Comparison of ENCODE assay signal across 21 cellular contexts in genomic region chr1:223838125-223838854, GRCh38. TPM values are rescaled to one million over a fixed set of nuclear protein-coding genes. Genes with fewer than 3 reads are reported as not detected.
DNase-seq lines count a peak whose midpoint lies in the region; ATAC-seq, FAIRE-seq and TF ChIP-seq lines count a peak whose summit lies in the region.
"Had no signal": no experiment of that assay in that cellular context is flagged by ENCODE, and none has a peak within 500 bp of the region (broad histone marks: within the 10 kb centered on the region; RNA-seq: fewer than 3 reads in every experiment).

No MANE protein-coding gene starts in this region.

- H3K27me3 ChIP-seq in GM23338 (ENCODE audit: insufficient read depth) = no peaks in the 10 kb centered on the region
- H3K27me3 ChIP-seq in K562 (ENCODE audit: control insufficient read depth in 2 of 2, insufficient read depth in 2 of 2, low read length in 2 of 2) = no peaks in the 10 kb centered on the region
- H3K27me3 ChIP-seq in prostate gland (replicated peaks; ENCODE audit: insufficient read depth) = no peaks in the 10 kb centered on the region
- H3K27me3 ChIP-seq: upper lobe of left lung had no signal

- TF ChIP-seq RAD21 in K562 (CRISPR knock-in tag; conservative IDR thresholded peaks at IDR 0.05 in 1 of 2, IDR thresholded peaks at IDR 0.05 in 1 of 2) = no peak

- H3K9me2 ChIP-seq in GM23338 (ENCODE audit: insufficient read depth) = no peaks in the 10 kb centered on the region

- TF ChIP-seq EP300 in K562 (IDR thresholded peaks at IDR 0.05; ENCODE audit: low read length) = no peak

- H3K27ac Mint-ChIP-seq in GM23338 (no peak overlapping the region), osteocyte (ENCODE audit: unreplicated experiment) (peak overlapping the region; percentile 70)
- H3K27ac Mint-ChIP-seq: stimulated activated naive CD8-positive, alpha-beta T cell treated with anti-CD3 and anti-CD28 coated beads, Interleukin-15, Interleukin-2, amounts not matched to agents 100 ng/mL and 50 ng/mL, for 24 hours had no signal

- in situ Hi-C loops in K562 (cut with MboI) = no loop called here

- no peaks in the 10 kb centered on the region for H3K9me1 ChIP-seq in K562 (ENCODE audit: control insufficient read depth, insufficient read depth, low read length)

- H3K9me3 ChIP-seq in K562 (replicated peaks; ENCODE audit: control insufficient read depth, insufficient read depth, low read depth, low read length) = no peaks in the 10 kb centered on the region
- H3K9me3 ChIP-seq in prostate gland = no peaks in the 10 kb centered on the region
- H3K9me3 ChIP-seq: upper lobe of left lung had no signal

- TF ChIP-seq CTCF in GM23338 (conservative IDR thresholded peaks at IDR 0.05; ENCODE audit: low read depth in 2 of 2) (no peak), K562 (IDR thresholded peaks at IDR 0.05 in 2 of 3, conservative IDR thresholded peaks at IDR 0.05 in 1 of 3; ENCODE audit: insufficient read depth in 2 of 3, low read depth in 1 of 3, low read length in 3 of 3) (no peak), osteocyte (IDR thresholded peaks at IDR 0.05) (no peak), prostate gland (IDR thresholded peaks at IDR 0.05) (no peak)

- H3F3A ChIP-seq in GM23338 (replicated peaks; ENCODE audit: low read depth) = no peaks in the 10 kb centered on the region

- no TSS peak for BruUV-seq in K562 (replicated peaks; lab: Mats Ljungman, UMichigan)

- 41% methylated on average over 5 of the region's 5 CpGs for WGBS in K562 (ENCODE audit: insufficient coverage, low coverage, missing lambda C conversion rate)
- WGBS in prostate gland = 72% methylated on average over 5 of the region's 5 CpGs

- no peaks in the 10 kb centered on the region for H3K27me3 Mint-ChIP-seq in activated T-cell treated with anti-CD3 and anti-CD28 coated beads, Interleukin-2, amount 50 U/mL, for 4 hours (ENCODE audit: low read depth)
- H3K27me3 Mint-ChIP-seq in GM23338 (ENCODE audit: insufficient read depth, low read depth, poor library complexity) = no peaks in the 10 kb centered on the region
- no peaks in the 10 kb centered on the region for H3K27me3 Mint-ChIP-seq in osteocyte (ENCODE audit: unreplicated experiment)
- H3K27me3 Mint-ChIP-seq: stimulated activated naive CD8-positive, alpha-beta T cell treated with anti-CD3 and anti-CD28 coated beads, Interleukin-15, Interleukin-2, amounts not matched to agents 100 ng/mL and 50 ng/mL, for 24 hours had no signal

- peaks cover 100% of the 10 kb centered on the region for H3K79me2 ChIP-seq in GM23338 (replicated peaks; ENCODE audit: insufficient read depth)
- peaks cover 100% of the 10 kb centered on the region for H3K79me2 ChIP-seq in K562 (ENCODE audit: control insufficient read depth, insufficient read depth, low read length)

- H2AFZ ChIP-seq in GM23338 (no peak overlapping the region), K562 (ENCODE audit: low read depth, low read length) (no peak overlapping the region)

- H3K27ac ChIP-seq in GM23338 (ENCODE audit: low read depth) = no peak overlapping the region
- no peak overlapping the region for H3K27ac ChIP-seq in K562 (ENCODE audit: extremely low read depth, low read depth, low read length)
- no peak overlapping the region for H3K27ac ChIP-seq in prostate gland
- H3K27ac ChIP-seq: WERI-Rb-1 had no signal

- no peak for DNase-seq in activated T-cell treated with anti-CD3 and anti-CD28 coated beads, Interleukin-2, amount 50 U/mL, for 4 hours
- DNase-seq in activated T-cell treated with anti-CD3 and anti-CD28 coated beads for 4 hours (no peak), GM23338 (ENCODE audit: low spot score) (no peak), K562 (ENCODE audit: extremely low read depth in 1 of 4, low spot score in 3 of 4) (no peak), osteocyte (ENCODE audit: extremely low spot score, unreplicated experiment) (no peak), prostate gland (ENCODE audit: low spot score) (no peak), nucleus accumbens (lab: John Stamatoyannopoulos, UW) (no peak)
- DNase-seq: activated effector memory CD4-positive, alpha-beta T cell treated with Interleukin-2 at 50 U/mL for 16 hours; anterior cingulate cortex; EL; KBM-7; NCI-H1092 treated with DMSO at 0.1 percent for 48 hours; NCI-H524 treated with DMSO at 0.1 percent for 48 hours; T-helper 1 cell had no signal

- ATAC-seq in activated T-cell treated with anti-CD3 and anti-CD28 coated beads, Interleukin-2, amount 50 U/mL, for 4 hours = no peak
- ATAC-seq in GM23338 (no peak), K562 (peak; percentile 31), HG02623 (IDR thresholded peaks at IDR 0.05; ENCODE audit: unreplicated experiment) (no peak)
- ATAC-seq: Right ventricle myocardium inferior had no signal

- H3K9me3 Mint-ChIP-seq in activated T-cell treated with anti-CD3 and anti-CD28 coated beads, Interleukin-2, amount 50 U/mL, for 4 hours = no peaks in the 10 kb centered on the region
- H3K9me3 Mint-ChIP-seq in GM23338 = no peaks in the 10 kb centered on the region
- no peaks in the 10 kb centered on the region for H3K9me3 Mint-ChIP-seq in osteocyte (ENCODE audit: unreplicated experiment)
- H3K9me3 Mint-ChIP-seq: stimulated activated naive CD8-positive, alpha-beta T cell treated with anti-CD3 and anti-CD28 coated beads, Interleukin-15, Interleukin-2, amounts not matched to agents 100 ng/mL and 50 ng/mL, for 24 hours had no signal

- H3K36me3 Mint-ChIP-seq in activated T-cell treated with anti-CD3 and anti-CD28 coated beads, Interleukin-2, amount 50 U/mL, for 4 hours (ENCODE audit: insufficient read depth) = no peaks in the 10 kb centered on the region
- H3K36me3 Mint-ChIP-seq in GM23338 (ENCODE audit: low read depth) (no peaks in the 10 kb centered on the region; the same call in 2 of the 3 replicates), osteocyte (ENCODE audit: unreplicated experiment) (no peaks in the 10 kb centered on the region)

- H3K4me2 ChIP-seq in GM23338 (peak overlapping the region; percentile 31; the same call in 1 of the 2 replicates), K562 (ENCODE audit: insufficient read depth, low read length) (no peak overlapping the region; the same call in 1 of the 2 replicates)

- H3K4me1 Mint-ChIP-seq in activated T-cell treated with anti-CD3 and anti-CD28 coated beads, Interleukin-2, amount 50 U/mL, for 4 hours (ENCODE audit: low read depth) = peaks cover 38% of the 10 kb centered on the region
- H3K4me1 Mint-ChIP-seq in GM23338 = peaks cover 31% of the 10 kb centered on the region
- H3K4me1 Mint-ChIP-seq in osteocyte (ENCODE audit: unreplicated experiment) = peaks cover 46% of the 10 kb centered on the region

- H4K20me1 ChIP-seq in GM23338 (replicated peaks; ENCODE audit: insufficient read depth) = peaks cover 43% of the 10 kb centered on the region
- H4K20me1 ChIP-seq in K562 (replicated peaks; ENCODE audit: control insufficient read depth, insufficient read depth, low read length) = peaks cover 52% of the 10 kb centered on the region

- POLR2A ChIA-PET in K562 (lab: Yijun Ruan, JAX) = interaction anchor here (0.6 to 4.2 kb wide), 5 partner anchors 8 to 546 kb away, joined by 4 to 22 read pairs (median 6); partner anchors contain the start of gene TP53BP2

- intact Hi-C loops in K562 (cut with micrococcal nuclease) (no loop called here), prostate gland (cut with DNase I) (loop anchor here (5.0 kb wide), 1 partner anchor 121 kb away; no protein-coding TSS in a partner anchor)

- H3K9ac ChIP-seq in K562 (ENCODE audit: insufficient read depth in 1 of 2, low read depth in 2 of 2, low read length in 2 of 2) = no peak overlapping the region

- H3K4me3 ChIP-seq in GM23338 = no peak overlapping the region
- no peak overlapping the region for H3K4me3 ChIP-seq in K562
- H3K4me3 ChIP-seq in prostate gland = no peak overlapping the region
- H3K4me3 ChIP-seq: upper lobe of left lung had no signal

- CTCF ChIA-PET in K562 (lab: Yijun Ruan, JAX; ENCODE audit: low intra/inter-chr PET ratio) = no interaction called here

- FAIRE-seq in K562 (lab: Jason Lieb, UNC) = no peak
- FAIRE-seq: endometrium, islet of Langerhans had no signal

- TF ChIP-seq POLR2A in K562 (conservative IDR thresholded peaks at IDR 0.05) = no peak
- TF ChIP-seq POLR2A in prostate gland (IDR thresholded peaks at IDR 0.05) = no peak

- peak overlapping the region; percentile 6 for H3K4me3 Mint-ChIP-seq in activated T-cell treated with anti-CD3 and anti-CD28 coated beads, Interleukin-2, amount 50 U/mL, for 4 hours
- no peak overlapping the region; the same call in 2 of the 3 replicates for H3K4me3 Mint-ChIP-seq in GM23338
- no peak overlapping the region for H3K4me3 Mint-ChIP-seq in osteocyte (ENCODE audit: unreplicated experiment)
- H3K4me3 Mint-ChIP-seq: stimulated activated naive CD8-positive, alpha-beta T cell treated with anti-CD3 and anti-CD28 coated beads, Interleukin-15, Interleukin-2, amounts not matched to agents 100 ng/mL and 50 ng/mL, for 24 hours had no signal

- H3K36me3 ChIP-seq in GM23338 (ENCODE audit: insufficient read depth) = no peaks in the 10 kb centered on the region
- H3K36me3 ChIP-seq in K562 (ENCODE audit: control insufficient read depth, insufficient read depth, low read length) = peaks cover 12% of the 10 kb centered on the region; the same call in 1 of the 3 replicates
- H3K36me3 ChIP-seq in prostate gland = no peaks in the 10 kb centered on the region
- H3K36me3 ChIP-seq: upper lobe of left lung, WERI-Rb-1 had no signal

- H3K4me1 ChIP-seq in GM23338 (ENCODE audit: insufficient read depth) (peaks cover 49% of the 10 kb centered on the region), K562 (replicated peaks in 1 of 2; ENCODE audit: control insufficient read depth in 2 of 2, insufficient read depth in 2 of 2, low read length in 2 of 2) (peaks cover 11 to 67% of the 10 kb centered on the region in 2 experiments), prostate gland (replicated peaks) (no peaks in the 10 kb centered on the region)

RNA-seq across cellular contexts. Expression of gene TP53BP2, which starts 7.5 kb away (rescaled TPM):
- 10 to 100 TPM; 60.9 to 89.1 (median 79.1) TPM for total RNA-seq in activated T-cell treated with anti-CD3 and anti-CD28 coated beads, Interleukin-2, amount 50 U/mL, for 4 hours
- 32.9 and 33.9 TPM in 2 replicates for total RNA-seq in GM23338 (2014; rRNA removed; shearing (Covaris generic))
- polyA plus RNA-seq in GM23338 (2016; fragmentation: Nextera tagmentation; extraction: Ambion mirVana) (7.8 and 10.1 TPM in 2 replicates), K562 (2011; rRNA removed) (30.0 and 37.5 TPM in 2 replicates), K562 (2014; fragmentation: Illumina TruSeq; extraction: Trizol) (47.5 and 55.6 TPM in 2 replicates), K562 (2014; fragmentation: Nextera tagmentation; extraction: Ambion mirVana) (10 to 100 TPM; 17.0 to 20.7 TPM), K562 (2014; rRNA removed) (39.2 and 39.6 TPM in 2 replicates)
- 148 and 229 TPM in 2 replicates for total RNA-seq in K562 (2011; cell fraction: chromatin; rRNA removed; ENCODE audit: low replicate concordance)
- 41.5 and 70.5 TPM in 2 replicates for total RNA-seq in K562 (2011; cell fraction: nucleolus; rRNA removed)
- total RNA-seq in K562 (2011; cell fraction: nucleoplasm; rRNA removed) = 85.0 and 85.5 TPM in 2 replicates
- total RNA-seq in K562 (2014; rRNA removed) (40.1 and 43.1 TPM in 2 replicates), K562 (2014; rRNA removed; fragmentation: Illumina TruSeq; extraction: Trizol) (50.4 and 50.6 TPM in 2 replicates), K562 (2015; rRNA removed; fragmentation: Illumina TruSeq; extraction: Trizol) (51.9 and 55.1 TPM in 2 replicates), K562 (2021) (54.3 and 69.6 TPM in 2 replicates), osteocyte (58.7 and 63.6 TPM in 2 replicates), prostate gland (100 to 1,000 TPM in 1 of 2 donors, 10 to 100 TPM in 1; 28.0 to 103 TPM)
- 18.2 and 23.5 TPM in 2 replicates for polyA plus RNA-seq in K562 (2011; cell fraction: cytosol; rRNA removed)
- polyA plus RNA-seq in K562 (2011; cell fraction: nucleus; rRNA removed) = 34.9 and 41.6 TPM in 2 replicates
- 23.5 and 27.0 TPM in 2 replicates for polyA plus RNA-seq in K562 (2012)
- 125 and 160 TPM in 2 replicates for polyA minus RNA-seq in K562 (2011; rRNA and poly(A)+ RNA removed)
- 26.9 and 28.9 TPM in 2 replicates for polyA minus RNA-seq in K562 (2011; cell fraction: cytosol; rRNA and poly(A)+ RNA removed)
- polyA minus RNA-seq in K562 (2011; cell fraction: nucleus; rRNA and poly(A)+ RNA removed) = 56.0 and 75.9 TPM in 2 replicates
